In the genomic region with DNA sequence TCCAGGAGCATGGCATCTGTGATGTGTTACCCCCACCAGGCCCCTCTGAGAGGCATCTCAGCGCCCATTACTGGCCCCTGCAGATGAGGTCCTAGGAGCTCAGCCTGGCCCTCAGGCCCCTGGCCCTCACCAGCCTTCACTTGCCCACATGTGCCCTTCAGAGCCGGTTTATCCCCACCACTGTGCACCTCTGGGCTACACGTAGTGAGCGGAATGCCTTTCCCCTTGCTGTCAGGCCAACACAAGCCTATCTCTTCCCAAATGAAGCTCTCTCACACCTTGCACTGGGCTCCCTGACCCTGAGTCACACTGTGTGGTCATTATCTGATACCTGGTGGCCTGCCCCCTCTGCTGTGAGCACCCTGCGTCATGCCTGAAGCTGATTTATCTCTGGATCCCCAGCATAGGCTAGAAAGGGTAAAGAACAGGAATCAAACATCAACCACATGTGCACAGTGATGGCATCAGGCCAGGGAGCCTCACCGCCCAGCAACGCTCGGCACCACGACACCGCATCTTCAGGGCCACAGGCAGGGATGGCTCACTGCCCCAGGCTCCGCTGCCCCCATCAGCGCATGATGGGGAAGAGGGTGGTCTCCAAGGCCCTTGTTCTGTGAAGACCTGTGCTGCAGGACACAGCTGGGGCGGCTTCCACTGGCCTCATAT, we compare ENCODE assay signal across 1 cellular context.
TF ChIP-seq lines count a peak whose summit lies in the region.

No MANE protein-coding gene starts in this region.

TF ChIP-seq in H1, 55 proteins besides CTCF, POLR2A, EP300 and RAD21:
- no peak for TF ChIP-seq HDAC6 (IDR thresholded peaks at IDR 0.05; ENCODE audit: low read depth, low read length)
- no peak for TF ChIP-seq SP4 (IDR thresholded peaks at IDR 0.05; ENCODE audit: low read length)
- no peak for TF ChIP-seq TAF7 (optimal IDR thresholded peaks at IDR 0.05; ENCODE audit: borderline replicate concordance, low read depth, low read length)
- TF ChIP-seq KDM5A (IDR thresholded peaks at IDR 0.05; ENCODE audit: low read length) = no peak
- TF ChIP-seq, protein P1, sequence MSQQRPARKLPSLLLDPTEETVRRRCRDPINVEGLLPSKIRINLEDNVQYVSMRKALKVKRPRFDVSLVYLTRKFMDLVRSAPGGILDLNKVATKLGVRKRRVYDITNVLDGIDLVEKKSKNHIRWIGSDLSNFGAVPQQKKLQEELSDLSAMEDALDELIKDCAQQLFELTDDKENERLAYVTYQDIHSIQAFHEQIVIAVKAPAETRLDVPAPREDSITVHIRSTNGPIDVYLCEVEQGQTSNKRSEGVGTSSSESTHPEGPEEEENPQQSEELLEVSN (IDR thresholded peaks at IDR 0.05) = no peak
- no peak for TF ChIP-seq POU5F1 (IDR thresholded peaks at IDR 0.05; ENCODE audit: low read depth, low read length)
- no peak for TF ChIP-seq RNF2 (IDR thresholded peaks at IDR 0.05; ENCODE audit: borderline replicate concordance, low read depth, low read length, missing control alignments, poor library complexity, severe bottlenecking)
- TF ChIP-seq SRF (IDR thresholded peaks at IDR 0.05; ENCODE audit: low read depth, low read length) = no peak
- TF ChIP-seq, protein P2, sequence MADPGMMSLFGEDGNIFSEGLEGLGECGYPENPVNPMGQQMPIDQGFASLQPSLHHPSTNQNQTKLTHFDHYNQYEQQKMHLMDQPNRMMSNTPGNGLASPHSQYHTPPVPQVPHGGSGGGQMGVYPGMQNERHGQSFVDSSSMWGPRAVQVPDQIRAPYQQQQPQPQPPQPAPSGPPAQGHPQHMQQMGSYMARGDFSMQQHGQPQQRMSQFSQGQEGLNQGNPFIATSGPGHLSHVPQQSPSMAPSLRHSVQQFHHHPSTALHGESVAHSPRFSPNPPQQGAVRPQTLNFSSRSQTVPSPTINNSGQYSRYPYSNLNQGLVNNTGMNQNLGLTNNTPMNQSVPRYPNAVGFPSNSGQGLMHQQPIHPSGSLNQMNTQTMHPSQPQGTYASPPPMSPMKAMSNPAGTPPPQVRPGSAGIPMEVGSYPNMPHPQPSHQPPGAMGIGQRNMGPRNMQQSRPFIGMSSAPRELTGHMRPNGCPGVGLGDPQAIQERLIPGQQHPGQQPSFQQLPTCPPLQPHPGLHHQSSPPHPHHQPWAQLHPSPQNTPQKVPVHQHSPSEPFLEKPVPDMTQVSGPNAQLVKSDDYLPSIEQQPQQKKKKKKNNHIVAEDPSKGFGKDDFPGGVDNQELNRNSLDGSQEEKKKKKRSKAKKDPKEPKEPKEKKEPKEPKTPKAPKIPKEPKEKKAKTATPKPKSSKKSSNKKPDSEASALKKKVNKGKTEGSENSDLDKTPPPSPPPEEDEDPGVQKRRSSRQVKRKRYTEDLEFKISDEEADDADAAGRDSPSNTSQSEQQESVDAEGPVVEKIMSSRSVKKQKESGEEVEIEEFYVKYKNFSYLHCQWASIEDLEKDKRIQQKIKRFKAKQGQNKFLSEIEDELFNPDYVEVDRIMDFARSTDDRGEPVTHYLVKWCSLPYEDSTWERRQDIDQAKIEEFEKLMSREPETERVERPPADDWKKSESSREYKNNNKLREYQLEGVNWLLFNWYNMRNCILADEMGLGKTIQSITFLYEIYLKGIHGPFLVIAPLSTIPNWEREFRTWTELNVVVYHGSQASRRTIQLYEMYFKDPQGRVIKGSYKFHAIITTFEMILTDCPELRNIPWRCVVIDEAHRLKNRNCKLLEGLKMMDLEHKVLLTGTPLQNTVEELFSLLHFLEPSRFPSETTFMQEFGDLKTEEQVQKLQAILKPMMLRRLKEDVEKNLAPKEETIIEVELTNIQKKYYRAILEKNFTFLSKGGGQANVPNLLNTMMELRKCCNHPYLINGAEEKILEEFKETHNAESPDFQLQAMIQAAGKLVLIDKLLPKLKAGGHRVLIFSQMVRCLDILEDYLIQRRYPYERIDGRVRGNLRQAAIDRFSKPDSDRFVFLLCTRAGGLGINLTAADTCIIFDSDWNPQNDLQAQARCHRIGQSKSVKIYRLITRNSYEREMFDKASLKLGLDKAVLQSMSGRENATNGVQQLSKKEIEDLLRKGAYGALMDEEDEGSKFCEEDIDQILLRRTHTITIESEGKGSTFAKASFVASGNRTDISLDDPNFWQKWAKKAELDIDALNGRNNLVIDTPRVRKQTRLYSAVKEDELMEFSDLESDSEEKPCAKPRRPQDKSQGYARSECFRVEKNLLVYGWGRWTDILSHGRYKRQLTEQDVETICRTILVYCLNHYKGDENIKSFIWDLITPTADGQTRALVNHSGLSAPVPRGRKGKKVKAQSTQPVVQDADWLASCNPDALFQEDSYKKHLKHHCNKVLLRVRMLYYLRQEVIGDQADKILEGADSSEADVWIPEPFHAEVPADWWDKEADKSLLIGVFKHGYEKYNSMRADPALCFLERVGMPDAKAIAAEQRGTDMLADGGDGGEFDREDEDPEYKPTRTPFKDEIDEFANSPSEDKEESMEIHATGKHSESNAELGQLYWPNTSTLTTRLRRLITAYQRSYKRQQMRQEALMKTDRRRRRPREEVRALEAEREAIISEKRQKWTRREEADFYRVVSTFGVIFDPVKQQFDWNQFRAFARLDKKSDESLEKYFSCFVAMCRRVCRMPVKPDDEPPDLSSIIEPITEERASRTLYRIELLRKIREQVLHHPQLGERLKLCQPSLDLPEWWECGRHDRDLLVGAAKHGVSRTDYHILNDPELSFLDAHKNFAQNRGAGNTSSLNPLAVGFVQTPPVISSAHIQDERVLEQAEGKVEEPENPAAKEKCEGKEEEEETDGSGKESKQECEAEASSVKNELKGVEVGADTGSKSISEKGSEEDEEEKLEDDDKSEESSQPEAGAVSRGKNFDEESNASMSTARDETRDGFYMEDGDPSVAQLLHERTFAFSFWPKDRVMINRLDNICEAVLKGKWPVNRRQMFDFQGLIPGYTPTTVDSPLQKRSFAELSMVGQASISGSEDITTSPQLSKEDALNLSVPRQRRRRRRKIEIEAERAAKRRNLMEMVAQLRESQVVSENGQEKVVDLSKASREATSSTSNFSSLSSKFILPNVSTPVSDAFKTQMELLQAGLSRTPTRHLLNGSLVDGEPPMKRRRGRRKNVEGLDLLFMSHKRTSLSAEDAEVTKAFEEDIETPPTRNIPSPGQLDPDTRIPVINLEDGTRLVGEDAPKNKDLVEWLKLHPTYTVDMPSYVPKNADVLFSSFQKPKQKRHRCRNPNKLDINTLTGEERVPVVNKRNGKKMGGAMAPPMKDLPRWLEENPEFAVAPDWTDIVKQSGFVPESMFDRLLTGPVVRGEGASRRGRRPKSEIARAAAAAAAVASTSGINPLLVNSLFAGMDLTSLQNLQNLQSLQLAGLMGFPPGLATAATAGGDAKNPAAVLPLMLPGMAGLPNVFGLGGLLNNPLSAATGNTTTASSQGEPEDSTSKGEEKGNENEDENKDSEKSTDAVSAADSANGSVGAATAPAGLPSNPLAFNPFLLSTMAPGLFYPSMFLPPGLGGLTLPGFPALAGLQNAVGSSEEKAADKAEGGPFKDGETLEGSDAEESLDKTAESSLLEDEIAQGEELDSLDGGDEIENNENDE (IDR thresholded peaks at IDR 0.05; ENCODE audit: insufficient replicate concordance, low read length) = no peak
- TF ChIP-seq, protein P3, sequence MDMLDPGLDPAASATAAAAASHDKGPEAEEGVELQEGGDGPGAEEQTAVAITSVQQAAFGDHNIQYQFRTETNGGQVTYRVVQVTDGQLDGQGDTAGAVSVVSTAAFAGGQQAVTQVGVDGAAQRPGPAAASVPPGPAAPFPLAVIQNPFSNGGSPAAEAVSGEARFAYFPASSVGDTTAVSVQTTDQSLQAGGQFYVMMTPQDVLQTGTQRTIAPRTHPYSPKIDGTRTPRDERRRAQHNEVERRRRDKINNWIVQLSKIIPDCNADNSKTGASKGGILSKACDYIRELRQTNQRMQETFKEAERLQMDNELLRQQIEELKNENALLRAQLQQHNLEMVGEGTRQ (IDR thresholded peaks at IDR 0.05; ENCODE audit: low read length) = no peak
- no peak for TF ChIP-seq MAFK (IDR thresholded peaks at IDR 0.05; ENCODE audit: low read depth, low read length)
- no peak for TF ChIP-seq EZH2 (IDR thresholded peaks at IDR 0.05; ENCODE audit: low read depth, low read length, severe bottlenecking)
